Comparison of ENCODE assay signal across 25 cellular contexts in the genomic region with DNA sequence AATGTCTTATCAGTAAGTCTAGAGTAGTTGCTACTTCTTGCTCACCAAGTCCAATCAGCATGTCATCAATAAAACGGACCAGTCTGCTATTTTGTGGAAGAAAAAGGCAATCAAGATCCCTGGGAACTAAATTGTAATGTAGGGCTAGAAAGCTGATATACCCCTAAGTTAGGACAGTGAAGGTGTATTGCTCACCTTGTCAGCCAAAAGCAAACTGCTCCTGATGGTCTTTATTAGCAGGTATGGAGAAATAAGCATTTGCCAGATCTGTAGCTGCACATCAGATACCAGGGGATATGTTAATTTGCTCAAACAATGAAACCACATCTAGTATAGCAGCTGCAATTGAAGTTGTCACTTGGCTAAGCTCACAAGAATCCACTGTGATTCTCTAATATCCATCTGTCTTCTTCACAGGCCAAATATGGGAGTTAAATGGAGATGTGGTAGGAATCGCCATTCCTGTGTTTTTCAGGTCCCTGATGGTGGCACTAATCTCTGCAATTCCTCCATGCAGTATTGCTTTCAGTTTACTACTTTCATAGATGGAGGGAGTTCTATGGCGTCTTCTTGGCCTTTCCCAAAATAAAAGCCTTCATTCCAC.
"Had no signal": no experiment of that assay in that cellular context is flagged by ENCODE, and none has a peak within 500 bp of the region (broad histone marks: within the 10 kb centered on the region; RNA-seq: fewer than 3 reads in every experiment).

No MANE protein-coding gene starts in this region.

- H3K4me1 ChIP-seq: colonic mucosa, esophagus squamous epithelium, gastrocnemius medialis, left lung, lower lobe of right lung had no signal

- H3K4me3 ChIP-seq: colonic mucosa, esophagus squamous epithelium, gastrocnemius medialis, heart right ventricle, left lung, lower lobe of right lung, mucosa of descending colon had no signal

- H3K9me3 ChIP-seq: colonic mucosa, esophagus squamous epithelium, gastrocnemius medialis, heart right ventricle, left lung, lower lobe of right lung, mucosa of descending colon had no signal

- H3K27ac ChIP-seq: colonic mucosa, epithelial cell of prostate, esophagus squamous epithelium, gastrocnemius medialis, heart right ventricle, left lung, lower lobe of right lung had no signal

- H3K36me3 ChIP-seq: colonic mucosa, esophagus squamous epithelium, gastrocnemius medialis, heart right ventricle, left lung, lower lobe of right lung had no signal

- DNase-seq: colonic mucosa; cortex of kidney; effector CD8-positive, alpha-beta T cell; effector memory CD8-positive, alpha-beta T cell; endodermal cell; erythroblast; esophagus squamous epithelium; foreskin fibroblast; foreskin melanocyte; gastrocnemius medialis; glutamatergic neuron; head of caudate nucleus; heart right ventricle; hippocampal formation; left cardiac atrium; left lung; left ventricle myocardium superior; lower lobe of right lung; mesenchymal stem cell; mucosa of descending colon; naive B cell had no signal

- H3K27me3 ChIP-seq: colonic mucosa, esophagus squamous epithelium, gastrocnemius medialis, heart right ventricle, left lung had no signal

- FAIRE-seq: endometrium, islet of Langerhans, keratinocyte had no signal
